ENCODE assay signal across 8 cellular contexts in the genomic region with DNA sequence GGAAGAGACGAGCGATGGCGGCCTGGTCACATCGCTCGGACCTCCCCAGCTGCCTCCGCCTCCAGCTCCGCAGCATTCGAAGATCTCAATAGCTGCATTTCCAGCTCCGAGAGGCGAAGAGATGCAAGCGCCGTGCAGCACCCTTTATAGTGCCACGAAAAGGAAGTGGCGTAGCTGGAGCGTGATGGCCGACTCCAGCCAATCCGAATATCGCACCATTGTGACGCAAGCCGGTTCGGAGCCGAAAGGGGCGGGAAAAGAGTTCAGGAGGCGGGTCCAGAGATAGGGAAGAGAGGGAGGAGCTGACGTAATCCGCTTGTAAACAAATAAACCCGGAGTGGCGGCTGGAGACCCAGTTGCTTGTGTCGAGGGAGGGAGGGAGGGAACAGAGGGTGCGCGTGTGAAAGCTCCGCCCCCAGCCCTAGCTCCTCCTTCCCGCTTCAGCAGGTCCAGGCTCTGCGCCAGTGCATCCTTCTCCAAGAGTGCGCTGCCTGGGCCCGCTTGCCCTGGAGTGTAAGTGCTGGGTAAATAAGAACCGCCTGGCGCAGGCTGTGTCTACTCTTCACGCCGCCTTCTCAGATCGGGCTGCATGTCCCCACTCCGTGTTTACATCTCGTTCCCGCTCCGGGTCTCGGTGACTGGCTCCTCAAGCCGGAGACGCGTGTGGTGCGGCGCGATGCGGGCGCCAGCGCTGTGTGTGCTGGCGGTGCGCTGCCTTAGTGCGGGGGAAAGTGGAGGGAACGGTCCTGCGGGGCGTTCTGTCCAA. TPM values are rescaled to one million over a fixed set of nuclear protein-coding genes. Genes with fewer than 3 reads are reported as not detected.
DNase-seq lines count a peak whose midpoint lies in the region; ATAC-seq and TF ChIP-seq lines count a peak whose summit lies in the region.

Gene BTG1, minus strand, starts transcription at position 116 of the 766 bp plus-strand sequence. CDS start 311 bp downstream, outside the sequence.

- ATAC-seq in GM18870 (IDR thresholded peaks at IDR 0.05; ENCODE audit: unreplicated experiment) (peak; percentile 81), HG03135 (IDR thresholded peaks at IDR 0.05; ENCODE audit: unreplicated experiment) (peak; percentile 79)

- H3K4me3 ChIP-seq in ACC112 (ENCODE audit: low read depth, low read length) (peak within 1 kb of the TSS; percentile 97), breast epithelium (peak within 1 kb of the TSS; percentile 66 to 100 (median 95)), iPS-18a (ENCODE audit: low read length) (peak within 1 kb of the TSS; percentile 82), skeletal muscle satellite cell (ENCODE audit: low read length) (peak within 1 kb of the TSS; percentile 94)

- H3K9ac ChIP-seq in iPS-18a (ENCODE audit: low read length): peak within 1 kb of the TSS; percentile 81
- H3K9ac ChIP-seq in skeletal muscle satellite cell (ENCODE audit: low read depth, low read length): peak within 1 kb of the TSS; percentile 96

- no peaks in the 10 kb centered on the region for H3K9me3 ChIP-seq in breast epithelium
- H3K9me3 ChIP-seq in iPS-18a (ENCODE audit: control insufficient read depth, low read depth, low read length): no peaks in the 10 kb centered on the region
- no peaks in the 10 kb centered on the region for H3K9me3 ChIP-seq in skeletal muscle satellite cell (replicated peaks; ENCODE audit: low read length)

- H3K4me1 ChIP-seq in ACC112 (ENCODE audit: control insufficient read depth, insufficient read depth, low read length, unreplicated experiment): peaks cover 12% of the 10 kb centered on the region
- H3K4me1 ChIP-seq in breast epithelium: no peaks in the 10 kb centered on the region
- H3K4me1 ChIP-seq in iPS-18a (ENCODE audit: control insufficient read depth, low read depth, low read length): peaks cover 30% of the 10 kb centered on the region
- H3K4me1 ChIP-seq in skeletal muscle satellite cell (ENCODE audit: control insufficient read depth, insufficient read depth, low read length): peaks cover 11% of the 10 kb centered on the region

- intact Hi-C loops in breast epithelium (cut with DNase I; ENCODE audit: low total_unique reads): no loop called here

- peak; percentile 98 for TF ChIP-seq POLR2A in breast epithelium (IDR thresholded peaks at IDR 0.05)

- H3K79me2 ChIP-seq in ACC112 (ENCODE audit: control insufficient read depth, insufficient read depth, low read length, unreplicated experiment): peaks cover 47% of the 10 kb centered on the region

- TF ChIP-seq CTCF in VCaP (conservative IDR thresholded peaks at IDR 0.05): no peak
- peak in 1 of 3 donors; percentile 15 for TF ChIP-seq CTCF in breast epithelium (IDR thresholded peaks at IDR 0.05)

- DNase-seq in NCI-H2196 treated with DMSO at 0.1 percent for 48 hours (lab: John Stamatoyannopoulos, UW; ENCODE audit: unreplicated experiment) (peak; percentile 99), breast epithelium (ENCODE audit: low spot score in 2 of 2) (peak; percentile 99)

- H3K27me3 ChIP-seq in ACC112 (ENCODE audit: insufficient read depth, low read length) (no peaks in the 10 kb centered on the region), breast epithelium (no peaks in the 10 kb centered on the region), iPS-18a (ENCODE audit: control insufficient read depth, insufficient read depth, low read length) (no peaks in the 10 kb centered on the region), skeletal muscle satellite cell (ENCODE audit: control insufficient read depth, insufficient read depth, low read length) (no peaks in the 10 kb centered on the region)

- peak within 1 kb of the TSS; percentile 96 for H3K27ac ChIP-seq in ACC112 (ENCODE audit: low read depth, low read length)
- H3K27ac ChIP-seq in VCaP: peak within 1 kb of the TSS; percentile 90
- H3K27ac ChIP-seq in breast epithelium: peak within 1 kb of the TSS; percentile 96 to 99
- no peak within 1 kb of the TSS for H3K27ac ChIP-seq in iPS-18a (ENCODE audit: low read length)

- H2AFZ ChIP-seq in ACC112 (ENCODE audit: low read length, unreplicated experiment): peak within 1 kb of the TSS; percentile 81

- H3K4me2 ChIP-seq in skeletal muscle satellite cell (ENCODE audit: low read length): peak within 1 kb of the TSS; percentile 96

- H3K36me3 ChIP-seq in ACC112 (ENCODE audit: insufficient read depth, low read length): peaks cover 23% of the 10 kb centered on the region
- H3K36me3 ChIP-seq in breast epithelium: no peaks in the 10 kb centered on the region
- H3K36me3 ChIP-seq in iPS-18a (ENCODE audit: control insufficient read depth, low read depth, low read length): peaks cover 18% of the 10 kb centered on the region
- H3K36me3 ChIP-seq in skeletal muscle satellite cell (ENCODE audit: insufficient read depth, low read length): peaks cover 30% of the 10 kb centered on the region

RNA-seq across cellular contexts. Expression of gene BTG1, which starts in this region (rescaled TPM):
- total RNA-seq in breast epithelium: 100 to 1,000 TPM in 1 of 3 donors, 10 to 100 TPM in 2; 83.9 to 106 (median 96.3) TPM
- 9.8 and 10.9 TPM in 2 replicates for total RNA-seq in skeletal muscle satellite cell (2012; rRNA removed)
